ENCODE assay signal across 8 cellular contexts in the genomic region with DNA sequence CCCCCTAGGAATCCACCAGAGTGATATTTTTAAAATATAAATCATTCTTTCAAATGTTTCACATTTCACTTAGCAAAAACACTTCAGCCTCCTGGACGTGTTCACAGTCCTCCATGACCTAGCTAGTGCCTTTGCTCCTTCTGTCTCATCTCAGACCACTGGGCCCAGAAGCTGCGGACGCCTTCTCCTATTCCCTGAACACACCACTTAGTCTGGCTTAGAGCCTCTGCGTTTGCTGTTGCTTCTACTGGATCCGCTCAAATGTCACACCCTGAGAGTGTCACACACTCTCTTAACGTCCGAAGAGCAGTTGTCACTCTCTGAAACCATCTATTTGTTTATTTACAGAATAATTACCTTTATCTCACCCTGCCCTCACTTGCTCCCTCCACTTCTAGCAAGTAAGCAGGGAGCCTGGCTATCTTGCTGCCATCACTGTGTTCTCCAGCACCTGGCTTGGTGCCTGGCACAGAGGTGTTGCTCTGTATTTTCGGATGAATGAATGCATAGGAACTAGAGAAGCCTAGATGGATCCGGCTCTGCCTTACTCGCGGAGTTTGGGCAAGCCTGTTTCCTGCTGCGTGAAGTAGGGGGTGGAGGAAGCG. TPM values are rescaled to one million over a fixed set of nuclear protein-coding genes. Genes with fewer than 3 reads are reported as not detected.
DNase-seq lines count a peak whose midpoint lies in the region; ATAC-seq and TF ChIP-seq lines count a peak whose summit lies in the region.

No MANE protein-coding gene starts in this region.

- H3K4me3 ChIP-seq in GM23338, result peak overlapping the region; percentile 52
- H3K4me3 ChIP-seq in fibroblast of the aortic adventitia (ENCODE audit: low read depth, low read length), result peak overlapping the region; percentile 71
- peak overlapping the region; percentile 40 to 53 (median 52) for H3K4me3 ChIP-seq in sigmoid colon

- H3K36me3 ChIP-seq in GM23338 (ENCODE audit: insufficient read depth) (no peaks in the 10 kb centered on the region), sigmoid colon (peaks cover 0 to under 1% (median 0%) of the 10 kb centered on the region in 4 donors)

- peak overlapping the region; percentile 88 for H3K4me3 Mint-ChIP-seq in GM23338
- peak overlapping the region; percentile 79 to 92 (median 90) for H3K4me3 Mint-ChIP-seq in T-cell

- H3K79me2 ChIP-seq in GM23338 (replicated peaks; ENCODE audit: insufficient read depth), result peaks cover 21% of the 10 kb centered on the region

- intact Hi-C loops in sigmoid colon (cut with DNase I), result loop anchor here (2.0 kb wide), 1 partner anchor 22 kb away; no protein-coding TSS in a partner anchor

- no peak for TF ChIP-seq CTCF in GM23338 (conservative IDR thresholded peaks at IDR 0.05; ENCODE audit: low read depth in 2 of 2)
- TF ChIP-seq CTCF in fibroblast of the aortic adventitia (IDR thresholded peaks at IDR 0.05; ENCODE audit: insufficient read depth, low read length), result no peak
- no peak for TF ChIP-seq CTCF in sigmoid colon (IDR thresholded peaks at IDR 0.05)

- no peak for TF ChIP-seq POLR2A in sigmoid colon (IDR thresholded peaks at IDR 0.05)

- CTCF ChIA-PET in T-cell (lab: Charles Lee), result interaction anchor here in 1 of 2 donors (0.5 to 3.2 kb wide), 7 partner anchors 20 to 109 kb away, joined by 4 to 37 read pairs (median 17); no protein-coding TSS in a partner anchor

- no peaks in the 10 kb centered on the region for H3K9me3 ChIP-seq in sigmoid colon

- H3K27me3 Mint-ChIP-seq in GM23338 (ENCODE audit: insufficient read depth, low read depth, poor library complexity) (peaks cover 24% of the 10 kb centered on the region), T-cell (no peaks in the 10 kb centered on the region)

- H3K27me3 ChIP-seq in GM23338 (ENCODE audit: insufficient read depth), result no peaks in the 10 kb centered on the region
- H3K27me3 ChIP-seq in sigmoid colon, result no peaks in the 10 kb centered on the region

- H3K9me3 Mint-ChIP-seq in GM23338 (no peaks in the 10 kb centered on the region; the same call in 1 of the 3 replicates), T-cell (no peaks in the 10 kb centered on the region)

- peak overlapping the region; percentile 82 for H3K4me2 ChIP-seq in GM23338

- WGBS in sigmoid colon, 2 donors, result 28 to 42% methylated on average over 13 of the region's 13 CpGs

- peaks cover 16% of the 10 kb centered on the region for H3F3A ChIP-seq in GM23338 (replicated peaks; ENCODE audit: low read depth)

- peak overlapping the region; percentile 89 for H3K27ac ChIP-seq in GM23338 (ENCODE audit: low read depth)
- H3K27ac ChIP-seq in sigmoid colon, result peak overlapping the region; percentile 89 to 95 (median 92)

- peaks cover 13% of the 10 kb centered on the region for H4K20me1 ChIP-seq in GM23338 (replicated peaks; ENCODE audit: insufficient read depth)

- TF ChIP-seq EP300 in sigmoid colon (IDR thresholded peaks at IDR 0.05), result no peak

- ATAC-seq in GM23338, result no peak
- peak in 3 of 4 experiments; percentile 3 to 11 (median 7) for ATAC-seq in T-cell (replicated peaks in 1 of 4)
- ATAC-seq in activated CD4-positive, CD25-positive, alpha-beta regulatory T cell treated with anti-CD3 and anti-CD28 coated beads, Interleukin-2, amount 50 U/mL, for 24 hours, result no peak
- ATAC-seq in HG03039 (IDR thresholded peaks at IDR 0.05; ENCODE audit: unreplicated experiment), result no peak

- peak overlapping the region; percentile 8; the same call in 1 of the 2 replicates for H2AFZ ChIP-seq in GM23338

- DNase-seq in GM23338 (ENCODE audit: low spot score), result no peak
- no peak for DNase-seq in T-cell
- DNase-seq in fibroblast of the aortic adventitia (ENCODE audit: low read depth), result peak; percentile 16
- no peak for DNase-seq in sigmoid colon
- DNase-seq in activated CD4-positive, CD25-positive, alpha-beta regulatory T cell (lab: John Stamatoyannopoulos, UW), result no peak
- DNase-seq in NCI-H1105 (lab: John Stamatoyannopoulos, UW), result no peak

- H3K9me2 ChIP-seq in GM23338 (ENCODE audit: insufficient read depth), result no peaks in the 10 kb centered on the region

- peaks cover 27% of the 10 kb centered on the region for H3K4me1 Mint-ChIP-seq in GM23338
- peaks cover 42 to 49% (median 47%) of the 10 kb centered on the region in 3 donors for H3K4me1 Mint-ChIP-seq in T-cell

- H3K36me3 Mint-ChIP-seq in GM23338 (ENCODE audit: low read depth) (peaks cover under 1% of the 10 kb centered on the region; the same call in 1 of the 3 replicates), T-cell (peaks cover under 1% of the 10 kb centered on the region)

- peak overlapping the region; percentile 98 for H3K27ac Mint-ChIP-seq in GM23338
- H3K27ac Mint-ChIP-seq in T-cell, result peak overlapping the region; percentile 99

- POLR2A ChIA-PET in T-cell (lab: Charles Lee), result interaction anchor here (0.6 to 2.1 kb wide), 4 partner anchors 12 to 21 kb away, joined by 3 to 13 read pairs (median 6); no protein-coding TSS in a partner anchor

- H3K4me1 ChIP-seq in GM23338 (ENCODE audit: insufficient read depth) (peaks cover 20% of the 10 kb centered on the region), sigmoid colon (peaks cover 0 to 37% (median 32%) of the 10 kb centered on the region in 4 donors)

TF ChIP-seq in GM23338, 12 proteins besides CTCF, POLR2A, EP300 and RAD21 (continues in another document):
- no peak for TF ChIP-seq ZNF331 (CRISPR knock-in tag; IDR thresholded peaks at IDR 0.05; ENCODE audit: low read depth)
- TF ChIP-seq ZNF114 (CRISPR knock-in tag; IDR thresholded peaks at IDR 0.05), result no peak
- TF ChIP-seq CREB1 (CRISPR knock-in tag; IDR thresholded peaks at IDR 0.05; ENCODE audit: low read depth), result no peak
- TF ChIP-seq, protein P1, sequence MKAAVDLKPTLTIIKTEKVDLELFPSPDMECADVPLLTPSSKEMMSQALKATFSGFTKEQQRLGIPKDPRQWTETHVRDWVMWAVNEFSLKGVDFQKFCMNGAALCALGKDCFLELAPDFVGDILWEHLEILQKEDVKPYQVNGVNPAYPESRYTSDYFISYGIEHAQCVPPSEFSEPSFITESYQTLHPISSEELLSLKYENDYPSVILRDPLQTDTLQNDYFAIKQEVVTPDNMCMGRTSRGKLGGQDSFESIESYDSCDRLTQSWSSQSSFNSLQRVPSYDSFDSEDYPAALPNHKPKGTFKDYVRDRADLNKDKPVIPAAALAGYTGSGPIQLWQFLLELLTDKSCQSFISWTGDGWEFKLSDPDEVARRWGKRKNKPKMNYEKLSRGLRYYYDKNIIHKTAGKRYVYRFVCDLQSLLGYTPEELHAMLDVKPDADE (IDR thresholded peaks at IDR 0.05), result no peak
- no peak for TF ChIP-seq STAT1 (IDR thresholded peaks at IDR 0.05; ENCODE audit: unreplicated experiment)
- TF ChIP-seq EZH2 (IDR thresholded peaks at IDR 0.05; ENCODE audit: low read depth, unreplicated experiment), result no peak
- no peak for TF ChIP-seq JUNB (IDR thresholded peaks at IDR 0.05; ENCODE audit: unreplicated experiment)
- no peak for TF ChIP-seq EZH2phosphoT487 (IDR thresholded peaks at IDR 0.05; ENCODE audit: unreplicated experiment)

RNA-seq across cellular contexts. Expression of gene GRK6, which starts 1.2 kb away (rescaled TPM):
- total RNA-seq in GM23338 (2014; rRNA removed; shearing (Covaris generic)), result 37.2 and 56.8 TPM in 2 replicates
- polyA plus RNA-seq in GM23338 (2016; fragmentation: Nextera tagmentation; extraction: Ambion mirVana) (13.0 and 18.7 TPM in 2 replicates), sigmoid colon (10 to 100 TPM; 18.7 to 47.9 (median 22.8) TPM)
- total RNA-seq in T-cell (100 to 1,000 TPM; 196 to 226 (median 216) TPM), fibroblast of the aortic adventitia (ENCODE audit: low replicate concordance) (9.3 and 15.7 TPM in 2 replicates), sigmoid colon (10 to 100 TPM; 16.5 to 29.2 (median 21.3) TPM)

RNA-seq across cellular contexts. Expression of gene F12, which starts 15.9 kb away (rescaled TPM):
- total RNA-seq in GM23338 (2014; rRNA removed; shearing (Covaris generic)), result 2.6 and 2.9 TPM in 2 replicates
- polyA plus RNA-seq in GM23338 (2016; fragmentation: Nextera tagmentation; extraction: Ambion mirVana) (8.0 and 8.1 TPM in 2 replicates), sigmoid colon (10 to 100 TPM in 1 of 3 donors, 1 to 10 TPM in 2; 3.6 to 14.0 (median 8.1) TPM)
- total RNA-seq in T-cell (under 1 TPM in 4 of 5 donors, not detected in 1; 0.28 to 0.98 (median 0.42) TPM), fibroblast of the aortic adventitia (ENCODE audit: low replicate concordance) (0.27 and 1.4 TPM in 2 replicates), sigmoid colon (under 1 TPM in 3 of 4 donors, not detected in 1; 0.36 to 0.83 (median 0.81) TPM)

RNA-seq across cellular contexts. Expression of gene PRR7, which starts 21.3 kb away (rescaled TPM):
- total RNA-seq in GM23338 (2014; rRNA removed; shearing (Covaris generic)), result 6.4 and 9.7 TPM in 2 replicates
- polyA plus RNA-seq in GM23338 (2016; fragmentation: Nextera tagmentation; extraction: Ambion mirVana) (7.6 and 7.7 TPM in 2 replicates), sigmoid colon (1 to 10 TPM in 1 of 3 donors, not detected in 2; 3.7 TPM)
- total RNA-seq in T-cell (10 to 100 TPM in 4 of 5 donors, 1 to 10 TPM in 1; 9.5 to 28.2 (median 12.3) TPM), fibroblast of the aortic adventitia (ENCODE audit: low replicate concordance) (2.2 and 8.8 TPM in 2 replicates), sigmoid colon (1 to 10 TPM in 3 of 4 donors, under 1 TPM in 1; 0.82 to 2.5 (median 1.7) TPM)

RNA-seq across cellular contexts. Expression of gene PFN3, which starts 24.8 kb away (rescaled TPM):
- total RNA-seq in GM23338 (2014; rRNA removed; shearing (Covaris generic)), result 1.9 TPM in 1 of 2 replicates, not detected in the other
- polyA plus RNA-seq in GM23338 (2016; fragmentation: Nextera tagmentation; extraction: Ambion mirVana), result 2.0 and 3.1 TPM in 2 replicates
- total RNA-seq in T-cell, result not detected
- not detected in 2 replicates for total RNA-seq in fibroblast of the aortic adventitia (ENCODE audit: low replicate concordance)
- total RNA-seq in sigmoid colon, result not detected
- polyA plus RNA-seq in sigmoid colon, result not detected

RNA-seq across cellular contexts. Expression of gene SLC34A1, which starts 41.1 kb away (rescaled TPM):
- 0.31 TPM in 1 of 2 replicates, not detected in the other for total RNA-seq in GM23338 (2014; rRNA removed; shearing (Covaris generic))
- polyA plus RNA-seq in GM23338 (2016; fragmentation: Nextera tagmentation; extraction: Ambion mirVana) (not detected in 2 replicates), sigmoid colon (under 1 TPM in 1 of 3 donors, not detected in 2; 0.04 TPM)
- total RNA-seq in T-cell (under 1 TPM in 3 of 5 donors, not detected in 2; 0.13 to 0.18 (median 0.16) TPM), fibroblast of the aortic adventitia (ENCODE audit: low replicate concordance) (not detected in 2 replicates), sigmoid colon (not detected)

Comparison
In these comparisons a context has a peak if more than half of its experiments do, and no peak if none do; other contexts are left out.
1. ATAC-seq: peak in T-cell (3 of 4); none in GM23338 (single experiment), activated CD4-positive, CD25-positive, alpha-beta regulatory T cell treated with anti-CD3 and anti-CD28 coated beads, Interleukin-2, amount 50 U/mL, for 24 hours (0 of 2) and HG03039 (single experiment).
2. Peak in every context shown above with its lines, with median percentiles within 50 percentile points of each other: H3K4me3 ChIP-seq.